17 cellular contexts compared by ENCODE assay signal in genomic region chrX:72137846-72138455, GRCh38. TPM values are rescaled to one million over a fixed set of nuclear protein-coding genes. Genes with fewer than 3 reads are reported as not detected.
DNase-seq lines count a peak whose midpoint lies in the region.
"Had no signal": no experiment of that assay in that cellular context is flagged by ENCODE, and none has a peak within 500 bp of the region (broad histone marks: within the 10 kb centered on the region; RNA-seq: fewer than 3 reads in every experiment).

No MANE protein-coding gene starts in this region.

- DNase-seq in NCI-H82 (lab: John Stamatoyannopoulos, UW) = peak; percentile 63
- no peak for DNase-seq in NCI-H82 treated with DMSO at 0.1 percent for 48 hours (lab: John Stamatoyannopoulos, UW; ENCODE audit: unreplicated experiment)
- peak; percentile 47 for DNase-seq in NCI-H2171 treated with DMSO at 0.1 percent for 48 hours (lab: John Stamatoyannopoulos, UW)
- DNase-seq in NCI-H524 treated with DMSO at 0.1 percent for 48 hours (lab: John Stamatoyannopoulos, UW) = peak; percentile 83
- no peak for DNase-seq in occipital lobe (lab: John Stamatoyannopoulos, UW)
- DNase-seq in ureter (ENCODE audit: low spot score) = no peak
- no peak for DNase-seq in DMS79 treated with DMSO at 0.1 percent for 48 hours (lab: John Stamatoyannopoulos, UW)
- no peak for DNase-seq in NCI-H2107 (lab: John Stamatoyannopoulos, UW)
- DNase-seq: AML-193; Caco-2; CD4-positive, alpha-beta T cell; DND-41; EL; GOT3; H7; HFFc6; IMR-90 had no signal

RNA-seq across cellular contexts. Expression of gene RTL5, which starts 6.2 kb away (rescaled TPM):
- total RNA-seq in occipital lobe (3.4 TPM), ureter (9.8 TPM)

RNA-seq across cellular contexts. Expression of gene PIN4, which starts 43.6 kb away (rescaled TPM):
- total RNA-seq in occipital lobe (13.7 TPM), ureter (13.4 TPM)

Comparison
In these comparisons a context has a peak if more than half of its experiments do, and no peak if none do; other contexts are left out.
1. DNase-seq: peak in NCI-H82 (single experiment), NCI-H2171 treated with DMSO at 0.1 percent for 48 hours (single experiment) and NCI-H524 treated with DMSO at 0.1 percent for 48 hours (single experiment); none in NCI-H82 treated with DMSO at 0.1 percent for 48 hours (single experiment), occipital lobe (single experiment), ureter (single experiment), DMS79 treated with DMSO at 0.1 percent for 48 hours (single experiment) and NCI-H2107 (single experiment).